9 cellular contexts compared by ENCODE assay signal in the genomic region with DNA sequence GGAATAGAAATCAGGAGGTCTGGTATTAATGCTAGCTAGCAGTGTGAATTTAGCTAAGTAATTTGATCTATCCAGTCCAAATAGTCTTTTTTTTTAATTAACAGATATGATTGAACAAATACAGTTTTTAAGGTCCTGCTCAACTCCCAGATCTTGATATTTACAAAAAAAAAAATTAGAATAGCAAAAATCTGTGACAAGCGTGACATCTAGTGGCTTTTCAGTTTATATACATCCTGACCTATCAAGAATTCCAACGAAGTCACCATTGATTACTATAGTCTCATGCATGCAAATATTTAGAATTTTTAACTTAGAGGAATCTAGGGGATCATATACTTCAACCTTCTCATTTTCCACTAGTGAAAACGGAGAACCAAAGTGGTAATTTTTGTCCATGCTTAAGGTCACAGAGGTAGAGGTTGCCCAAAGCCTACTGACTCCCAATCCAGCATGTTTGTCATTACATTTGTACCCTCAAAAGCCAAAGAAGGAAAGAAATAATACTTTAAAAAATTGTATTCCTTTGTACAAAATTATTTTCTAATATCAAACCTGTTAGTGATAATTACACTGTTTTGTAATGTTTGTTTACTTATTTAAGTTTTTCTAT. TPM values are rescaled to one million over a fixed set of nuclear protein-coding genes. Genes with fewer than 3 reads are reported as not detected.
DNase-seq lines count a peak whose midpoint lies in the region; ATAC-seq, FAIRE-seq and TF ChIP-seq lines count a peak whose summit lies in the region.
"Had no signal": no experiment of that assay in that cellular context is flagged by ENCODE, and none has a peak within 500 bp of the region (broad histone marks: within the 10 kb centered on the region; RNA-seq: fewer than 3 reads in every experiment).

No MANE protein-coding gene starts in this region.

- peaks cover 6% of the 10 kb centered on the region for H3K27me3 Mint-ChIP-seq in activated T-helper 2 cell treated with anti-CD3 and anti-CD28 coated beads, Interferon-gamma antibody, Interleukin-2, Interleukin-4, amounts not matched to agents 10 μg/mL and 5 μg/mL and 100 μg/mL, durations not matched to agents 14 hours and 24 hours and 36 hours (ENCODE audit: low read depth)

- H3K36me3 ChIP-seq in DND-41 (ENCODE audit: insufficient read depth, low read length) (no peaks in the 10 kb centered on the region), adrenal gland (replicated peaks in 1 of 2) (no peaks in the 10 kb centered on the region), HepG2 (replicated peaks in 1 of 2; ENCODE audit: control insufficient read depth in 1 of 2, insufficient read depth in 2 of 2, low read length in 2 of 2) (no peaks in the 10 kb centered on the region)

- H3K27ac Mint-ChIP-seq in activated T-helper 2 cell treated with anti-CD3 and anti-CD28 coated beads, Interferon-gamma antibody, Interleukin-2, Interleukin-4, amounts not matched to agents 10 μg/mL and 5 μg/mL and 100 μg/mL, durations not matched to agents 14 hours and 24 hours and 36 hours: no peak overlapping the region

- POLR2A ChIA-PET in HepG2 (lab: Yijun Ruan, JAX): no interaction called here

- FAIRE-seq in HepG2 (lab: Jason Lieb, UNC): no peak

- H3K36me3 Mint-ChIP-seq in activated T-helper 2 cell treated with anti-CD3 and anti-CD28 coated beads, Interferon-gamma antibody, Interleukin-2, Interleukin-4, amounts not matched to agents 10 μg/mL and 5 μg/mL and 100 μg/mL, durations not matched to agents 14 hours and 24 hours and 36 hours (ENCODE audit: low read depth): no peaks in the 10 kb centered on the region

- BruUV-seq in HepG2 (replicated peaks; lab: Mats Ljungman, UMichigan): no TSS peak

- no peaks in the 10 kb centered on the region for H3K9me3 ChIP-seq in DND-41 (ENCODE audit: insufficient read depth, low read length, severe bottlenecking)
- no peaks in the 10 kb centered on the region for H3K9me3 ChIP-seq in adrenal gland (replicated peaks in 1 of 3)
- H3K9me3 ChIP-seq in HepG2 (ENCODE audit: low read length): no peaks in the 10 kb centered on the region

- H2AFZ ChIP-seq in DND-41 (ENCODE audit: low read depth, low read length): no peak overlapping the region
- H2AFZ ChIP-seq in HepG2 (ENCODE audit: low read length): no peak overlapping the region

- H3K4me2 ChIP-seq in DND-41 (ENCODE audit: insufficient read depth, low read length): no peak overlapping the region
- no peak overlapping the region for H3K4me2 ChIP-seq in HepG2 (ENCODE audit: low read depth, low read length)

- CTCF ChIA-PET in HepG2 (lab: Yijun Ruan, JAX; ENCODE audit: low intra/inter-chr PET ratio, low total read pairs): interaction anchor here (0.7 kb wide), 1 partner anchor 1498 kb away, joined by 3 read pairs; no protein-coding TSS in a partner anchor

- no peak overlapping the region for H3K4me3 Mint-ChIP-seq in activated T-helper 2 cell treated with anti-CD3 and anti-CD28 coated beads, Interferon-gamma antibody, Interleukin-2, Interleukin-4, amounts not matched to agents 10 μg/mL and 5 μg/mL and 100 μg/mL, durations not matched to agents 14 hours and 24 hours and 36 hours (ENCODE audit: low read depth)

- intact Hi-C loops in adrenal gland (cut with DNase I): loop anchor here (10.0 kb wide), 2 partner anchors 708 to 718 kb away; a partner anchor contains a TSS
- intact Hi-C loops in HepG2 (cut with micrococcal nuclease; ENCODE audit: unreplicated experiment): loop anchor here (2.0 to 5.0 kb wide), 2 partner anchors 256 to 481 kb away; no protein-coding TSS in a partner anchor
- intact Hi-C loops in activated T-helper 2 cell treated with anti-CD3 and anti-CD28 coated beads, Interferon-gamma antibody, Interleukin-2, Interleukin-4, amounts not matched to agents 10 μg/mL and 5 μg/mL and 100 μg/mL, durations not matched to agents 14 hours and 24 hours and 36 hours (cut with micrococcal nuclease): loop anchor here (1.0 kb wide), 1 partner anchor 714 kb away; no protein-coding TSS in a partner anchor

- no peaks in the 10 kb centered on the region for H3K9me3 Mint-ChIP-seq in activated T-helper 2 cell treated with anti-CD3 and anti-CD28 coated beads, Interferon-gamma antibody, Interleukin-2, Interleukin-4, amounts not matched to agents 10 μg/mL and 5 μg/mL and 100 μg/mL, durations not matched to agents 14 hours and 24 hours and 36 hours

- H3K79me2 ChIP-seq in DND-41 (ENCODE audit: insufficient read depth, low read length): no peaks in the 10 kb centered on the region
- no peaks in the 10 kb centered on the region for H3K79me2 ChIP-seq in HepG2 (ENCODE audit: insufficient read depth, low read length)

- H3K27ac ChIP-seq in DND-41 (ENCODE audit: low read length): no peak overlapping the region
- H3K27ac ChIP-seq in adrenal gland: no peak overlapping the region
- H3K27ac ChIP-seq in HepG2 (ENCODE audit: extremely low read length, insufficient read depth, low read length): no peak overlapping the region
- H3K27ac ChIP-seq: HL-60 had no signal

- TF ChIP-seq POLR2A in adrenal gland (IDR thresholded peaks at IDR 0.05) (no peak), HepG2 (IDR thresholded peaks at IDR 0.05; ENCODE audit: insufficient read depth in 1 of 2, low read depth in 2 of 2, low read length in 2 of 2) (no peak)

- H4K20me1 ChIP-seq in DND-41 (ENCODE audit: insufficient read depth, low read length) (no peaks in the 10 kb centered on the region), HepG2 (ENCODE audit: insufficient read depth, low read length) (no peaks in the 10 kb centered on the region)

- H3K9ac ChIP-seq in DND-41 (ENCODE audit: low read depth, low read length) (no peak overlapping the region), HepG2 (ENCODE audit: insufficient read depth, low read depth, low read length) (no peak overlapping the region)

- peaks cover 5% of the 10 kb centered on the region for H3K27me3 ChIP-seq in DND-41 (ENCODE audit: insufficient read depth, low read length, poor library complexity)
- no peaks in the 10 kb centered on the region for H3K27me3 ChIP-seq in adrenal gland
- no peaks in the 10 kb centered on the region; a peak in 1 of 5 replicates for H3K27me3 ChIP-seq in HepG2 (ENCODE audit: control insufficient read depth in 1 of 2, insufficient read depth in 2 of 2, low read length in 2 of 2)

- ATAC-seq in DND-41 (ENCODE audit: insufficient read depth, low read depth): peak; percentile 42; the same call in 1 of the 3 replicates
- peak; percentile 50 for ATAC-seq in HepG2
- ATAC-seq in GM18520 (IDR thresholded peaks at IDR 0.05; ENCODE audit: unreplicated experiment): no peak
- ATAC-seq in HG02610 (IDR thresholded peaks at IDR 0.05; ENCODE audit: unreplicated experiment): no peak

- TF ChIP-seq RAD21 in HepG2 (CRISPR knock-in tag; IDR thresholded peaks at IDR 0.05): no peak

- in situ Hi-C loops in HepG2 (cut with HindIII; ENCODE audit: extremely low pct_ligation_motif_present, low pct_unique_long_range_greater_than_20kb): loop anchor here (10.0 to 25.0 kb wide), 2 partner anchors 486 to 718 kb away; no protein-coding TSS in a partner anchor

- no peak overlapping the region for H3K4me3 ChIP-seq in DND-41 (ENCODE audit: low read depth in 1 of 2, low read length in 2 of 2)
- H3K4me3 ChIP-seq in LNCaP clone FGC (ENCODE audit: low read depth, low read length): no peak overlapping the region
- H3K4me3 ChIP-seq in adrenal gland: no peak overlapping the region
- no peak overlapping the region for H3K4me3 ChIP-seq in HepG2 (replicated peaks in 1 of 3; ENCODE audit: insufficient read depth in 1 of 3, low read depth in 2 of 3, low read length in 3 of 3)

- TF ChIP-seq EP300 in HepG2 (IDR thresholded peaks at IDR 0.05; ENCODE audit: low read depth in 2 of 2, low read length in 2 of 2): no peak
- TF ChIP-seq EP300 in HepG2 (CRISPR knock-in tag; IDR thresholded peaks at IDR 0.05; ENCODE audit: borderline replicate concordance): no peak

- no peaks in the 10 kb centered on the region for H3K4me1 ChIP-seq in DND-41 (ENCODE audit: insufficient read depth, low read length)
- H3K4me1 ChIP-seq in adrenal gland (replicated peaks in 1 of 2): no peaks in the 10 kb centered on the region
- no peaks in the 10 kb centered on the region for H3K4me1 ChIP-seq in HepG2 (ENCODE audit: insufficient read depth, low read length)

- no peak for DNase-seq in DND-41
- DNase-seq in LNCaP clone FGC (ENCODE audit: low read depth): no peak
- DNase-seq in adrenal gland: no peak
- DNase-seq in HepG2 (ENCODE audit: low spot score): peak; percentile 6
- no peak for DNase-seq in activated T-helper 2 cell treated with anti-CD3 and anti-CD28 coated beads, Interferon-gamma antibody, Interleukin-2, Interleukin-4, amounts not matched to agents 10 μg/mL and 5 μg/mL and 100 μg/mL, durations not matched to agents 14 hours and 24 hours and 36 hours (ENCODE audit: low spot score)
- no peak for DNase-seq in NCI-H187 treated with DMSO at 0.1 percent for 48 hours (lab: John Stamatoyannopoulos, UW)

- TF ChIP-seq CTCF in DND-41 (IDR thresholded peaks at IDR 0.05; ENCODE audit: borderline replicate concordance, extremely low read depth, low read length, poor library complexity, severe bottlenecking): peak; percentile 52
- TF ChIP-seq CTCF in LNCaP clone FGC (IDR thresholded peaks at IDR 0.05; ENCODE audit: control insufficient read depth, extremely low read depth, insufficient read depth): peak; percentile 43
- TF ChIP-seq CTCF in adrenal gland (IDR thresholded peaks at IDR 0.05): peak; percentile 17 to 61 (median 48)
- TF ChIP-seq CTCF in HepG2 (CRISPR knock-in tag; IDR thresholded peaks at IDR 0.05): peak; percentile 53

- 4 to 12% (median 10%) methylated on average over 3 of the region's 3 CpGs for WGBS in adrenal gland, 4 donors
- WGBS in HepG2 (ENCODE audit: low lambda C conversion rate): under 1% methylated on average over 3 of the region's 3 CpGs

- H3K4me1 Mint-ChIP-seq in activated T-helper 2 cell treated with anti-CD3 and anti-CD28 coated beads, Interferon-gamma antibody, Interleukin-2, Interleukin-4, amounts not matched to agents 10 μg/mL and 5 μg/mL and 100 μg/mL, durations not matched to agents 14 hours and 24 hours and 36 hours (ENCODE audit: low read depth): no peaks in the 10 kb centered on the region

RNA-seq across cellular contexts. Expression of a gene that starts 17.6 kb away (rescaled TPM):
- total RNA-seq in adrenal gland: 100 to 1,000 TPM in 5 of 8 donors, 10 to 100 TPM in 3; 45.3 to 216 (median 106) TPM
- 100 to 1,000 TPM in 1 of 3 donors, 10 to 100 TPM in 2; 61.3 to 388 (median 88.7) TPM for polyA plus RNA-seq in adrenal gland
- 184 and 297 TPM in 2 replicates for total RNA-seq in HepG2 (2016; rRNA removed; fragmentation: Illumina TruSeq; extraction: Trizol)
- 24.4 and 28.1 TPM in 2 replicates for total RNA-seq in HepG2 (2016; cell fraction: cytosol; rRNA removed; fragmentation: Illumina TruSeq; extraction: Trizol; ENCODE audit: low read depth)
- total RNA-seq in HepG2 (2016; cell fraction: insoluble cytoplasmic fraction; rRNA removed; fragmentation: Illumina TruSeq; extraction: Trizol): 186 and 306 TPM in 2 replicates
- total RNA-seq in HepG2 (2016; cell fraction: membrane; rRNA removed; fragmentation: Illumina TruSeq; extraction: Trizol): 65.3 and 69.4 TPM in 2 replicates
- total RNA-seq in HepG2 (2016; cell fraction: nucleus; rRNA removed; fragmentation: Illumina TruSeq; extraction: Trizol): 97.4 and 105 TPM in 2 replicates
- polyA plus RNA-seq in HepG2 (2011; rRNA removed): 70.1 and 77.0 TPM in 2 replicates
- 41.1 and 61.6 TPM in 2 replicates for polyA plus RNA-seq in HepG2 (2011; cell fraction: cytosol; rRNA removed)
- 43.0 and 52.7 TPM in 2 replicates for polyA plus RNA-seq in HepG2 (2011; cell fraction: nucleus; rRNA removed)
- 119 and 167 TPM in 2 replicates for polyA plus RNA-seq in HepG2 (2012)
- 14.2 and 16.3 TPM in 2 replicates for polyA plus RNA-seq in HepG2 (2016; cell fraction: cytosol; fragmentation: Illumina TruSeq; extraction: Trizol; ENCODE audit: low read depth)
- polyA plus RNA-seq in HepG2 (2016; cell fraction: insoluble cytoplasmic fraction; fragmentation: Illumina TruSeq; extraction: Trizol; ENCODE audit: low read depth): 238 and 259 TPM in 2 replicates
- 31.2 and 35.1 TPM in 2 replicates for polyA plus RNA-seq in HepG2 (2016; cell fraction: membrane; fragmentation: Illumina TruSeq; extraction: Trizol; ENCODE audit: low read depth)
- polyA plus RNA-seq in HepG2 (2016; cell fraction: nucleus; fragmentation: Illumina TruSeq; extraction: Trizol; ENCODE audit: insufficient read depth, low read depth): 102 and 103 TPM in 2 replicates
- polyA minus RNA-seq in HepG2 (2011; rRNA and poly(A)+ RNA removed; ENCODE audit: low replicate concordance): 49.2 and 194 TPM in 2 replicates
- polyA minus RNA-seq in HepG2 (2011; cell fraction: cytosol; rRNA and poly(A)+ RNA removed): 74.8 and 84.1 TPM in 2 replicates
- polyA minus RNA-seq in HepG2 (2011; cell fraction: nucleus; rRNA and poly(A)+ RNA removed): 90.4 and 149 TPM in 2 replicates
- 186 and 187 TPM in 2 replicates for total RNA-seq in activated T-helper 2 cell treated with anti-CD3 and anti-CD28 coated beads, Interferon-gamma antibody, Interleukin-2, Interleukin-4, amounts not matched to agents 10 μg/mL and 5 μg/mL and 100 μg/mL, durations not matched to agents 14 hours and 24 hours and 36 hours

Comparison
In these comparisons a context has a peak if more than half of its experiments do, and no peak if none do; other contexts are left out.
1. ATAC-seq: peak in DND-41 (single experiment) and HepG2 (single experiment); none in GM18520 (single experiment) and HG02610 (single experiment).
2. Peak in every context shown above with its lines, with median percentiles within 50 percentile points of each other: CTCF ChIP-seq.